In genomic region chr9:19155106-19155999, GRCh38 we compare ENCODE assay signal across 11 cellular contexts. TPM values are rescaled to one million over a fixed set of nuclear protein-coding genes. Genes with fewer than 3 reads are reported as not detected.
DNase-seq lines count a peak whose midpoint lies in the region; ATAC-seq and TF ChIP-seq lines count a peak whose summit lies in the region.
"Had no signal": no experiment of that assay in that cellular context is flagged by ENCODE, and none has a peak within 500 bp of the region (broad histone marks: within the 10 kb centered on the region; RNA-seq: fewer than 3 reads in every experiment).

No MANE protein-coding gene starts in this region.

- H3K4me1 Mint-ChIP-seq in type B pancreatic cell (ENCODE audit: unreplicated experiment), result peaks cover 12% of the 10 kb centered on the region
- H3K4me1 Mint-ChIP-seq: neural crest cell had no signal

- peaks cover 0 to 7% of the 10 kb centered on the region in 2 donors for H3K4me1 ChIP-seq in right atrium auricular region
- peaks cover 0 to 39% of the 10 kb centered on the region in 2 donors for H3K4me1 ChIP-seq in left lung

- H3K27me3 Mint-ChIP-seq in type B pancreatic cell, result no peaks in the 10 kb centered on the region

- H3K4me3 Mint-ChIP-seq in type B pancreatic cell, result no peak overlapping the region
- H3K4me3 Mint-ChIP-seq: neural crest cell had no signal

- H3K27ac ChIP-seq in right atrium auricular region (peak overlapping the region; percentile 42 to 68), HL-60 (replicated peaks) (peak overlapping the region; percentile 56), left lung (peak overlapping the region in 1 of 2 donors; percentile 64)

- peak overlapping the region; percentile 52 for H3K27ac Mint-ChIP-seq in type B pancreatic cell

- H3K9me3 ChIP-seq in right atrium auricular region (no peaks in the 10 kb centered on the region), left lung (no peaks in the 10 kb centered on the region)

- no peaks in the 10 kb centered on the region for H3K36me3 Mint-ChIP-seq in type B pancreatic cell

- no peaks in the 10 kb centered on the region for H3K9me3 Mint-ChIP-seq in type B pancreatic cell
- H3K9me3 Mint-ChIP-seq: neural crest cell had no signal

- intact Hi-C loops in left cardiac atrium (cut with DNase I) (no loop called here), left lung (cut with DNase I) (no loop called here)

- DNase-seq in right atrium auricular region (ENCODE audit: low spot score), result no peak
- no peak for DNase-seq in left cardiac atrium
- DNase-seq in HL-60 (ENCODE audit: low read depth in 1 of 2, low spot score in 1 of 2), result no peak
- DNase-seq in epithelial cell of esophagus (ENCODE audit: low read depth), result peak; percentile 55
- DNase-seq in type B pancreatic cell (ENCODE audit: extremely low spot score, unreplicated experiment), result no peak
- no peak for DNase-seq in NOMO-1 (lab: John Stamatoyannopoulos, UW; ENCODE audit: unreplicated experiment in 2 of 2)
- no peak for DNase-seq in anterior cingulate cortex (lab: John Stamatoyannopoulos, UW)
- DNase-seq in left lung, result no peak
- DNase-seq: HCEC 1CT; stimulated activated CD4-positive, alpha-beta T cell treated with anti-CD3 and anti-CD28 coated beads, Interleukin-4, amount 100 ng/mL, for 4 hours had no signal

- H3K27me3 ChIP-seq in right atrium auricular region (no peaks in the 10 kb centered on the region), HL-60 (ENCODE audit: insufficient read depth, poor library complexity, severe bottlenecking) (no peaks in the 10 kb centered on the region), left lung (no peaks in the 10 kb centered on the region)

- H3K4me3 ChIP-seq in right atrium auricular region, result no peak overlapping the region
- no peak overlapping the region for H3K4me3 ChIP-seq in HL-60 (replicated peaks; ENCODE audit: insufficient read depth, low read length)
- no peak overlapping the region for H3K4me3 ChIP-seq in epithelial cell of esophagus (ENCODE audit: low read length)
- H3K4me3 ChIP-seq in left lung, result no peak overlapping the region

- TF ChIP-seq CTCF in right atrium auricular region (IDR thresholded peaks at IDR 0.05) (no peak), HL-60 (IDR thresholded peaks at IDR 0.05; ENCODE audit: insufficient read depth, low read length) (no peak), epithelial cell of esophagus (IDR thresholded peaks at IDR 0.05; ENCODE audit: insufficient read depth, low read depth, low read length, missing control alignments) (no peak), type B pancreatic cell (conservative IDR thresholded peaks at IDR 0.05) (no peak), left lung (IDR thresholded peaks at IDR 0.05) (no peak)

- H3K36me3 ChIP-seq in right atrium auricular region (no peaks in the 10 kb centered on the region), left lung (no peaks in the 10 kb centered on the region)

- ATAC-seq in left cardiac atrium (no peak), left lung (no peak)

RNA-seq across cellular contexts. Expression of gene PLIN2, which starts 28.1 kb away (rescaled TPM):
- total RNA-seq in right atrium auricular region (100 to 1,000 TPM; 132 to 520 TPM), left cardiac atrium (100 to 1,000 TPM in 1 of 2 donors, 10 to 100 TPM in 1; 77.5 to 392 TPM), type B pancreatic cell (ENCODE audit: low replicate concordance) (79.1 and 95.1 TPM in 2 replicates), left lung (100 to 1,000 TPM in 1 of 2 donors, 10 to 100 TPM in 1; 83.2 to 174 TPM)

RNA-seq across cellular contexts. Expression of gene HAUS6, which starts 52.6 kb away (rescaled TPM):
- total RNA-seq in right atrium auricular region (1 to 10 TPM; 4.8 to 7.0 TPM), left cardiac atrium (10 to 100 TPM in 1 of 2 donors, 1 to 10 TPM in 1; 6.8 to 11.7 TPM), type B pancreatic cell (ENCODE audit: low replicate concordance) (13.9 and 20.7 TPM in 2 replicates), left lung (10 to 100 TPM in 1 of 2 donors, 1 to 10 TPM in 1; 7.9 to 13.8 TPM)
